ENCODE assay signal across 8 cellular contexts in the genomic region with DNA sequence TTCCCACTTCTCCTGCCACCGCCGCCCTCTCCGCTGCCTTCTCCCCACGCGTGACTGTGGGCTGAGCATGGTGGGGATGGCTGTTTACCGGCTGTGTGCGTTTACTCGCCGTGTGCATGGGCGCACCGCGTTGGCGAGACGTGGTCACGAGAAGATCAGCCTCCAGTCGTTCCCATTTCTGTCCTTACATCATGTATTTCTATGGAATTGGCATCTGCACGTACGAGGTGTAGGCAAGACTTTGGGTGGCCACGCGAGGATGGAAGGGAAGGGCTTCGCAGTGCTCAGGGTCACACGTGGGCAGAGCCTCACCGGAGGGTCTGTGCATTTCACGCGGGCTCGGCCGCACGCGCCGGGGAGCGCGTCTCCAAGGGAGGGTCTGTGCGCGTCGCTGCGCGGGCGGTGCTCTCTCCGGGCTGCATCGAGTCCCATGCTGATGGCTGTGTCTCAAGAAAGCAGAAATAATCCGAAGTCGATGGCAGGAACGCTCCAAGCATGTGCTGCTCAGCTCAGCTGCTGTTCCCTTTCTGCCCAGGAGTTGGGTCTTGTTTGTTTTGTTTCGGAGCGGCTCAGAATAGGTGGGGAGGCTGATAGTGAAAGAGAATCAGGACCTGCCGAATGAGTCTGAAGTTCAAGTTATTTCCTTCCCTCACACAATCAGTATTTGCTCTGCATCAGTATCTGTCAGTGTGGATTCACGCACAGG. TPM values are rescaled to one million over a fixed set of nuclear protein-coding genes. Genes with fewer than 3 reads are reported as not detected.
A peak's percentile ranks its signal among the peaks of the same experiment; 100 is the strongest.
DNase-seq lines count a peak whose midpoint lies in the region; ATAC-seq lines count a peak whose summit lies in the region.

No MANE protein-coding gene starts in this region.

- peaks cover 28% of the 10 kb centered on the region for H3K4me1 ChIP-seq in CD4-positive, CD25-positive, alpha-beta regulatory T cell (ENCODE audit: control insufficient read depth, insufficient read depth, low read length, poor library complexity, severe bottlenecking)
- peaks cover 10% of the 10 kb centered on the region for H3K4me1 ChIP-seq in mucosa of stomach (ENCODE audit: control insufficient read depth, insufficient read depth, low read length)
- H3K4me1 ChIP-seq in stomach smooth muscle (ENCODE audit: control insufficient read depth, insufficient read depth, low read length) = peaks cover 35% of the 10 kb centered on the region

- peak overlapping the region; percentile 87 for H3K27ac ChIP-seq in CD4-positive, CD25-positive, alpha-beta regulatory T cell (ENCODE audit: insufficient read depth, low read length, poor library complexity, severe bottlenecking)
- peak overlapping the region; percentile 66 for H3K27ac ChIP-seq in stomach smooth muscle (ENCODE audit: low read length)

- no peaks in the 10 kb centered on the region for H3K9me3 ChIP-seq in CD4-positive, CD25-positive, alpha-beta regulatory T cell (ENCODE audit: control insufficient read depth in 2 of 2, low read length in 2 of 2)
- H3K9me3 ChIP-seq in mucosa of stomach (ENCODE audit: control insufficient read depth, low read length) (no peaks in the 10 kb centered on the region), stomach smooth muscle (ENCODE audit: control insufficient read depth in 2 of 2, low read length in 2 of 2) (no peaks in the 10 kb centered on the region)

- peak overlapping the region; percentile 91 to 97 (median 94) for H3K27ac Mint-ChIP-seq in CD4-positive, CD25-positive, alpha-beta regulatory T cell

- no peaks in the 10 kb centered on the region for H3K36me3 ChIP-seq in CD4-positive, CD25-positive, alpha-beta regulatory T cell (ENCODE audit: control insufficient read depth, insufficient read depth, low read length)
- H3K36me3 ChIP-seq in mucosa of stomach (ENCODE audit: control insufficient read depth, insufficient read depth, low read length) (no peaks in the 10 kb centered on the region), stomach smooth muscle (ENCODE audit: control insufficient read depth in 2 of 2, insufficient read depth in 2 of 2, low read length in 2 of 2) (no peaks in the 10 kb centered on the region)

- DNase-seq in CD4-positive, CD25-positive, alpha-beta regulatory T cell = peak; percentile 10 to 81 (median 54)
- peak; percentile 62 for DNase-seq in NCI-H69 (lab: John Stamatoyannopoulos, UW)
- DNase-seq in activated T-cell treated with anti-CD3 and anti-CD28 coated beads, Interleukin-2, amount 50 U/mL, for 4 hours = peak; percentile 30

- peak overlapping the region; percentile 50 for H3K9ac ChIP-seq in mucosa of stomach (ENCODE audit: low read length)
- peak overlapping the region; percentile 66 to 82 for H3K9ac ChIP-seq in stomach smooth muscle (ENCODE audit: low read length in 2 of 2)

- H3K4me1 Mint-ChIP-seq in CD4-positive, CD25-positive, alpha-beta regulatory T cell = peaks cover 16 to 45% (median 30%) of the 10 kb centered on the region in 4 donors
- peaks cover 46% of the 10 kb centered on the region for H3K4me1 Mint-ChIP-seq in activated T-cell treated with anti-CD3 and anti-CD28 coated beads, Interleukin-2, amount 50 U/mL, for 4 hours (ENCODE audit: low read depth)

- H3K36me3 Mint-ChIP-seq in CD4-positive, CD25-positive, alpha-beta regulatory T cell = peaks cover 6% of the 10 kb centered on the region
- no peaks in the 10 kb centered on the region for H3K36me3 Mint-ChIP-seq in activated T-cell treated with anti-CD3 and anti-CD28 coated beads, Interleukin-2, amount 50 U/mL, for 4 hours (ENCODE audit: insufficient read depth)

- peak; percentile 21 to 50 for ATAC-seq in CD4-positive, CD25-positive, alpha-beta regulatory T cell (ENCODE audit: low read depth in 2 of 2)
- ATAC-seq in GM21528 (IDR thresholded peaks at IDR 0.05; ENCODE audit: low FRiP score, unreplicated experiment) = peak; percentile 36
- peak; percentile 46 to 56 for ATAC-seq in activated T-cell treated with anti-CD3 and anti-CD28 coated beads, Interleukin-2, amount 50 U/mL, for 4 hours
- peak; percentile 32 for ATAC-seq in esophagus mucosa
- ATAC-seq in HG03571 (IDR thresholded peaks at IDR 0.05; ENCODE audit: unreplicated experiment) = no peak

- peak overlapping the region; percentile 97 to 99 (median 98) for H3K4me3 Mint-ChIP-seq in CD4-positive, CD25-positive, alpha-beta regulatory T cell
- peak overlapping the region; percentile 90 for H3K4me3 Mint-ChIP-seq in activated T-cell treated with anti-CD3 and anti-CD28 coated beads, Interleukin-2, amount 50 U/mL, for 4 hours

- H3K9me3 Mint-ChIP-seq in CD4-positive, CD25-positive, alpha-beta regulatory T cell = peaks cover 0 to 2% (median 0%) of the 10 kb centered on the region in 7 donors
- no peaks in the 10 kb centered on the region for H3K9me3 Mint-ChIP-seq in activated T-cell treated with anti-CD3 and anti-CD28 coated beads, Interleukin-2, amount 50 U/mL, for 4 hours

- peaks cover 6% of the 10 kb centered on the region for H3K27me3 Mint-ChIP-seq in CD4-positive, CD25-positive, alpha-beta regulatory T cell
- H3K27me3 Mint-ChIP-seq in activated T-cell treated with anti-CD3 and anti-CD28 coated beads, Interleukin-2, amount 50 U/mL, for 4 hours (ENCODE audit: low read depth) = no peaks in the 10 kb centered on the region

- H3K4me3 ChIP-seq in CD4-positive, CD25-positive, alpha-beta regulatory T cell (ENCODE audit: low read depth, low read length) = peak overlapping the region; percentile 93
- peak overlapping the region; percentile 7 for H3K4me3 ChIP-seq in mucosa of stomach (ENCODE audit: low read length)
- peak overlapping the region; percentile 99 to 100 for H3K4me3 ChIP-seq in stomach smooth muscle (ENCODE audit: low read length in 2 of 2)

- H3K27me3 ChIP-seq in CD4-positive, CD25-positive, alpha-beta regulatory T cell (ENCODE audit: control insufficient read depth, insufficient read depth, low read length) = no peaks in the 10 kb centered on the region
- H3K27me3 ChIP-seq in mucosa of stomach (ENCODE audit: control insufficient read depth, insufficient read depth, low read length) (peaks cover 33% of the 10 kb centered on the region), stomach smooth muscle (ENCODE audit: control insufficient read depth in 1 of 2, insufficient read depth in 2 of 2, low read length in 2 of 2) (no peaks in the 10 kb centered on the region)

RNA-seq across cellular contexts. Expression of a gene that starts 1.0 kb away (rescaled TPM):
- total RNA-seq in CD4-positive, CD25-positive, alpha-beta regulatory T cell = 25.3 TPM
- 1 to 10 TPM; 4.4 to 5.8 (median 5.0) TPM for polyA plus RNA-seq in CD4-positive, CD25-positive, alpha-beta regulatory T cell
- 1 to 10 TPM; 6.3 to 7.8 (median 6.7) TPM for total RNA-seq in activated T-cell treated with anti-CD3 and anti-CD28 coated beads, Interleukin-2, amount 50 U/mL, for 4 hours
- total RNA-seq in esophagus mucosa = 10.7 TPM

Comparison
In these comparisons a context has a peak if more than half of its experiments do, and no peak if none do; other contexts are left out.
1. H3K4me3 ChIP-seq: peak in every context shown above with its lines; median percentile 100 in stomach smooth muscle; 93 in CD4-positive, CD25-positive, alpha-beta regulatory T cell; 7 in mucosa of stomach.